ENCODE assay signal across 1 cellular context in the genomic region with DNA sequence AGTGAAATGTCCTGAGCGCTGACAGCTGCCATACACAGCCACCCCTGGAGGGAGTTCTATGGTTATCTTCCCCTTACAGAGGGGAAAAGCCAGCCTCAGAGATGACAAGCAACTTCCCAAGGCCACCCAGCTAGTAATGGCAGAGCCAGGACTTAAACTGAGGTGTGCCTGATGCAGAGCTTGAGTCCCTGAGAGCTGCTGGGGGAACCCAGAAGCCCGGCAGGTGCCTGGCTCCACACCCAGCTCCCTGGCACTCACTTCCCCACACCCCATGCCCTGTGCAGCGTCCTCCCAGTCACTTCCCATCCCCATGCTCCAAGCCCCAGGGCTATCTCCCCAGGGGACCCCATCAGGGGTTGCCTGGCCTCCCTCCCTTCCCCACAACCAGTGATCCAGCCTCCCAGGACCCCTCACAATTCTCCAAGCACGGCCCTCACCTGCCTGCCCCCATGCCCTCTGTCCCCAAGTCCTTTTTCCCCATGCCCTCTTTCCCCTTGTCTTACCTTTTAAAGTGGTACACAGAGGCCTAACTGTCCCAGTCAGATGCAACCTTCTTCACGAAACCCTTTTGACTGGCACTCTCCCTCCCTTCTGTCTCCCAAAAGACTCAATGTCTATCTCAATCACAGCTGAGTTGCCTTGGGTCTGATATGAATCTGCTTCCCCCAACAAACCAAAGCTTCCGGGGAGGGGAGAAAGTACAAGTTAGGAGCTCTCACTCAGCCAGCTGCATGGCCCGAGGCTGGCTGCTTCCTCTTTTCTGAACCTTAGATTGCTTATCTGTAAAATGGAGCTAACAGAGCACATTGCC.
TF ChIP-seq lines count a peak whose summit lies in the region.

No MANE protein-coding gene starts in this region.

TF ChIP-seq in K562, 482 proteins besides CTCF, POLR2A, EP300 and RAD21 (continued from another document and continues in another):
- TF ChIP-seq MNT (conservative IDR thresholded peaks at IDR 0.05) (0 out of 4 replicates have a peak, but pooled peaks of 1 of the 2 experiments have one; percentile 15), MEF2A (IDR thresholded peaks at IDR 0.05; ENCODE audit: control insufficient read depth, low read depth, low read length) (no peak), ZNF707 (CRISPR knock-in tag; conservative IDR thresholded peaks at IDR 0.05) (no peak), ZNF696 (CRISPR knock-in tag; conservative IDR thresholded peaks at IDR 0.05) (no peak), ID3 (CRISPR knock-in tag; IDR thresholded peaks at IDR 0.05) (no peak), ID3 (tag; IDR thresholded peaks at IDR 0.05) (peak; percentile 10; the same call in 1 of the 2 replicates), CBFA2T3 (IDR thresholded peaks at IDR 0.05) (peak; percentile 88), ZNF197 (CRISPR knock-in tag; IDR thresholded peaks at IDR 0.05; ENCODE audit: low read depth) (0 out of 2 replicates have a peak, but pooled peaks have one; percentile 53), SAP30 (IDR thresholded peaks at IDR 0.05; ENCODE audit: borderline replicate concordance, insufficient read depth, low read depth, low read length, poor library complexity, severe bottlenecking) (no peak), KAT7 (CRISPR knock-in tag; IDR thresholded peaks at IDR 0.05; ENCODE audit: borderline replicate concordance) (no peak), HDAC1 (IDR thresholded peaks at IDR 0.05) (peak in 1 of 2 experiments; percentile 28; a peak in 1 of 4 replicates), RBM25 (IDR thresholded peaks at IDR 0.05; ENCODE audit: low read depth, low read length, severe bottlenecking) (peak; percentile 67), NKRF (IDR thresholded peaks at IDR 0.05; ENCODE audit: borderline replicate concordance) (no peak), RFX5 (IDR thresholded peaks at IDR 0.05; ENCODE audit: low read depth, low read length) (no peak), KDM5B (IDR thresholded peaks at IDR 0.05; ENCODE audit: insufficient replicate concordance, low read depth, low read length) (no peak), ZNF668 (CRISPR knock-in tag; IDR thresholded peaks at IDR 0.05) (no peak), TRIM28 (IDR thresholded peaks at IDR 0.05) (no peak), ZNF239 (CRISPR knock-in tag; IDR thresholded peaks at IDR 0.05) (peak; percentile 40), PBX2 (CRISPR knock-in tag; IDR thresholded peaks at IDR 0.05; ENCODE audit: low read depth) (no peak), PBX2 (tag; conservative IDR thresholded peaks at IDR 0.05; ENCODE audit: low read depth) (peak; percentile 25; the same call in 1 of the 2 replicates), STAT5A (IDR thresholded peaks at IDR 0.05; ENCODE audit: borderline replicate concordance, low read length) (peak; percentile 46), SNAPC5 (CRISPR knock-in tag; IDR thresholded peaks at IDR 0.05) (no peak), KDM4B (IDR thresholded peaks at IDR 0.05; ENCODE audit: borderline replicate concordance in 2 of 2, low read depth in 1 of 2) (no peak), NBN (IDR thresholded peaks at IDR 0.05; ENCODE audit: low read depth) (peak; percentile 41; the same call in 1 of the 2 replicates), ATF4 (CRISPR knock-in tag; IDR thresholded peaks at IDR 0.05) (no peak), ZBTB1 (CRISPR knock-in tag; IDR thresholded peaks at IDR 0.05; ENCODE audit: borderline replicate concordance, low read depth) (no peak), ARID1B (IDR thresholded peaks at IDR 0.05) (peak; percentile 73), GABPB1 (CRISPR knock-in tag; IDR thresholded peaks at IDR 0.05) (peak; percentile 59; the same call in 1 of the 2 replicates), NEUROD1 (IDR thresholded peaks at IDR 0.05; ENCODE audit: borderline replicate concordance, low read depth, low read length, partially characterized antibody) (no peak), TEAD2 (tag; IDR thresholded peaks at IDR 0.05) (no peak), TAL1 (IDR thresholded peaks at IDR 0.05) (peak; percentile 74), TAF9B (IDR thresholded peaks at IDR 0.05; ENCODE audit: partially characterized antibody) (no peak)
- TF ChIP-seq, protein P1, sequence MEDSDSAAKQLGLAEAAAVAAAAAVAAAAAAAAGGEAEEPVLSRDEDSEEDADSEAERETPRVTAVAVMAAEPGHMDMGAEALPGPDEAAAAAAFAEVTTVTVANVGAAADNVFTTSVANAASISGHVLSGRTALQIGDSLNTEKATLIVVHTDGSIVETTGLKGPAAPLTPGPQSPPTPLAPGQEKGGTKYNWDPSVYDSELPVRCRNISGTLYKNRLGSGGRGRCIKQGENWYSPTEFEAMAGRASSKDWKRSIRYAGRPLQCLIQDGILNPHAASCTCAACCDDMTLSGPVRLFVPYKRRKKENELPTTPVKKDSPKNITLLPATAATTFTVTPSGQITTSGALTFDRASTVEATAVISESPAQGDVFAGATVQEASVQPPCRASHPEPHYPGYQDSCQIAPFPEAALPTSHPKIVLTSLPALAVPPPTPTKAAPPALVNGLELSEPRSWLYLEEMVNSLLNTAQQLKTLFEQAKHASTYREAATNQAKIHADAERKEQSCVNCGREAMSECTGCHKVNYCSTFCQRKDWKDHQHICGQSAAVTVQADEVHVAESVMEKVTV (CRISPR knock-in tag; IDR thresholded peaks at IDR 0.05), result no peak
- TF ChIP-seq, protein P2, sequence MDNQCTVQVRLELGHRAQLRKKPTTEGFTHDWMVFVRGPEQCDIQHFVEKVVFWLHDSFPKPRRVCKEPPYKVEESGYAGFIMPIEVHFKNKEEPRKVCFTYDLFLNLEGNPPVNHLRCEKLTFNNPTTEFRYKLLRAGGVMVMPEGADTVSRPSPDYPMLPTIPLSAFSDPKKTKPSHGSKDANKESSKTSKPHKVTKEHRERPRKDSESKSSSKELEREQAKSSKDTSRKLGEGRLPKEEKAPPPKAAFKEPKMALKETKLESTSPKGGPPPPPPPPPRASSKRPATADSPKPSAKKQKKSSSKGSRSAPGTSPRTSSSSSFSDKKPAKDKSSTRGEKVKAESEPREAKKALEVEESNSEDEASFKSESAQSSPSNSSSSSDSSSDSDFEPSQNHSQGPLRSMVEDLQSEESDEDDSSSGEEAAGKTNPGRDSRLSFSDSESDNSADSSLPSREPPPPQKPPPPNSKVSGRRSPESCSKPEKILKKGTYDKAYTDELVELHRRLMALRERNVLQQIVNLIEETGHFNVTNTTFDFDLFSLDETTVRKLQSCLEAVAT (IDR thresholded peaks at IDR 0.05), result 0 out of 4 replicates have a peak, but pooled peaks of 1 of the 2 experiments have one; percentile 36
- TF ChIP-seq, protein P3, sequence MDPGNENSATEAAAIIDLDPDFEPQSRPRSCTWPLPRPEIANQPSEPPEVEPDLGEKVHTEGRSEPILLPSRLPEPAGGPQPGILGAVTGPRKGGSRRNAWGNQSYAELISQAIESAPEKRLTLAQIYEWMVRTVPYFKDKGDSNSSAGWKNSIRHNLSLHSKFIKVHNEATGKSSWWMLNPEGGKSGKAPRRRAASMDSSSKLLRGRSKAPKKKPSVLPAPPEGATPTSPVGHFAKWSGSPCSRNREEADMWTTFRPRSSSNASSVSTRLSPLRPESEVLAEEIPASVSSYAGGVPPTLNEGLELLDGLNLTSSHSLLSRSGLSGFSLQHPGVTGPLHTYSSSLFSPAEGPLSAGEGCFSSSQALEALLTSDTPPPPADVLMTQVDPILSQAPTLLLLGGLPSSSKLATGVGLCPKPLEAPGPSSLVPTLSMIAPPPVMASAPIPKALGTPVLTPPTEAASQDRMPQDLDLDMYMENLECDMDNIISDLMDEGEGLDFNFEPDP (CRISPR knock-in tag; IDR thresholded peaks at IDR 0.05), result no peak
- TF ChIP-seq, protein P4, sequence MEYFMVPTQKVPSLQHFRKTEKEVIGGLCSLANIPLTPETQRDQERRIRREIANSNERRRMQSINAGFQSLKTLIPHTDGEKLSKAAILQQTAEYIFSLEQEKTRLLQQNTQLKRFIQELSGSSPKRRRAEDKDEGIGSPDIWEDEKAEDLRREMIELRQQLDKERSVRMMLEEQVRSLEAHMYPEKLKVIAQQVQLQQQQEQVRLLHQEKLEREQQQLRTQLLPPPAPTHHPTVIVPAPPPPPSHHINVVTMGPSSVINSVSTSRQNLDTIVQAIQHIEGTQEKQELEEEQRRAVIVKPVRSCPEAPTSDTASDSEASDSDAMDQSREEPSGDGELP (CRISPR knock-in tag; IDR thresholded peaks at IDR 0.05; ENCODE audit: borderline replicate concordance), result peak; percentile 75
- TF ChIP-seq, protein P5, sequence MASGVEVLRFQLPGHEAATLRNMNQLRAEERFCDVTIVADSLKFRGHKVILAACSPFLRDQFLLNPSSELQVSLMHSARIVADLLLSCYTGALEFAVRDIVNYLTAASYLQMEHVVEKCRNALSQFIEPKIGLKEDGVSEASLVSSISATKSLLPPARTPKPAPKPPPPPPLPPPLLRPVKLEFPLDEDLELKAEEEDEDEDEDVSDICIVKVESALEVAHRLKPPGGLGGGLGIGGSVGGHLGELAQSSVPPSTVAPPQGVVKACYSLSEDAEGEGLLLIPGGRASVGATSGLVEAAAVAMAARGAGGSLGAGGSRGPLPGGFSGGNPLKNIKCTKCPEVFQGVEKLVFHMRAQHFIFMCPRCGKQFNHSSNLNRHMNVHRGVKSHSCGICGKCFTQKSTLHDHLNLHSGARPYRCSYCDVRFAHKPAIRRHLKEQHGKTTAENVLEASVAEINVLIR (CRISPR knock-in tag; IDR thresholded peaks at IDR 0.05), result no peak
- TF ChIP-seq, protein P6, sequence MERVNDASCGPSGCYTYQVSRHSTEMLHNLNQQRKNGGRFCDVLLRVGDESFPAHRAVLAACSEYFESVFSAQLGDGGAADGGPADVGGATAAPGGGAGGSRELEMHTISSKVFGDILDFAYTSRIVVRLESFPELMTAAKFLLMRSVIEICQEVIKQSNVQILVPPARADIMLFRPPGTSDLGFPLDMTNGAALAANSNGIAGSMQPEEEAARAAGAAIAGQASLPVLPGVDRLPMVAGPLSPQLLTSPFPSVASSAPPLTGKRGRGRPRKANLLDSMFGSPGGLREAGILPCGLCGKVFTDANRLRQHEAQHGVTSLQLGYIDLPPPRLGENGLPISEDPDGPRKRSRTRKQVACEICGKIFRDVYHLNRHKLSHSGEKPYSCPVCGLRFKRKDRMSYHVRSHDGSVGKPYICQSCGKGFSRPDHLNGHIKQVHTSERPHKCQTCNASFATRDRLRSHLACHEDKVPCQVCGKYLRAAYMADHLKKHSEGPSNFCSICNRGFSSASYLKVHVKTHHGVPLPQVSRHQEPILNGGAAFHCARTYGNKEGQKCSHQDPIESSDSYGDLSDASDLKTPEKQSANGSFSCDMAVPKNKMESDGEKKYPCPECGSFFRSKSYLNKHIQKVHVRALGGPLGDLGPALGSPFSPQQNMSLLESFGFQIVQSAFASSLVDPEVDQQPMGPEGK (CRISPR knock-in tag; IDR thresholded peaks at IDR 0.05; ENCODE audit: borderline replicate concordance), result no peak
